ENCODE assay signal across 12 cellular contexts in genomic region chr4:2296621-2297601, GRCh38. TPM values are rescaled to one million over a fixed set of nuclear protein-coding genes. Genes with fewer than 3 reads are reported as not detected.
DNase-seq lines count a peak whose midpoint lies in the region; ATAC-seq and TF ChIP-seq lines count a peak whose summit lies in the region.
"Had no signal": no experiment of that assay in that cellular context is flagged by ENCODE, and none has a peak within 500 bp of the region (broad histone marks: within the 10 kb centered on the region; RNA-seq: fewer than 3 reads in every experiment).

No MANE protein-coding gene starts in this region.

- peaks cover 58% of the 10 kb centered on the region for H3K4me1 ChIP-seq in CD8-positive, alpha-beta T cell (ENCODE audit: insufficient read depth, low read length)
- H3K4me1 ChIP-seq in mucosa of descending colon (ENCODE audit: low read depth), result no peaks in the 10 kb centered on the region

- intact Hi-C loops in CD8-positive, alpha-beta T cell (cut with DNase I, micrococcal nuclease), result loop anchor here in 1 of 2 experiments (5.0 kb wide), 1 partner anchor 35 kb away; the partner anchor contains the start of gene MXD4
- intact Hi-C loops in mucosa of descending colon (cut with DNase I, micrococcal nuclease), result no loop called here

- peak overlapping the region; percentile 27 for H3K4me3 ChIP-seq in CD8-positive, alpha-beta T cell (ENCODE audit: low read depth, low read length)
- no peak overlapping the region for H3K4me3 ChIP-seq in mucosa of descending colon
- H3K4me3 ChIP-seq: esophagus squamous epithelium, K562 had no signal

- H3K27ac Mint-ChIP-seq in CD8-positive, alpha-beta T cell, result peak overlapping the region; percentile 96
- no peak overlapping the region for H3K27ac Mint-ChIP-seq in activated CD8-positive, alpha-beta memory T cell treated with anti-CD3 and anti-CD28 coated beads, Interleukin-2, amount 10 ng/mL, durations not matched to agents 7 days and 5 days

- peaks cover 11% of the 10 kb centered on the region for H3K36me3 Mint-ChIP-seq in CD8-positive, alpha-beta T cell
- peaks cover 4% of the 10 kb centered on the region for H3K36me3 Mint-ChIP-seq in activated CD8-positive, alpha-beta memory T cell treated with anti-CD3 and anti-CD28 coated beads, Interleukin-2, amount 10 ng/mL, durations not matched to agents 7 days and 5 days

- CTCF ChIA-PET in CD8-positive, alpha-beta T cell (lab: Charles Lee), result no interaction called here
- CTCF ChIA-PET in activated CD8-positive, alpha-beta memory T cell treated with anti-CD3 and anti-CD28 coated beads, Interleukin-2, amount 10 ng/mL, durations not matched to agents 7 days and 5 days (lab: Charles Lee), result no interaction called here

- H3K4me3 Mint-ChIP-seq in CD8-positive, alpha-beta T cell, result peak overlapping the region; percentile 85
- no peak overlapping the region for H3K4me3 Mint-ChIP-seq in activated CD8-positive, alpha-beta memory T cell treated with anti-CD3 and anti-CD28 coated beads, Interleukin-2, amount 10 ng/mL, durations not matched to agents 7 days and 5 days

- POLR2A ChIA-PET in CD8-positive, alpha-beta T cell (lab: Charles Lee), result interaction anchor here (1.5 kb wide), 1 partner anchor 15 kb away, joined by 6 read pairs; no protein-coding TSS in a partner anchor

- H3K9me3 Mint-ChIP-seq in CD8-positive, alpha-beta T cell, result no peaks in the 10 kb centered on the region
- no peaks in the 10 kb centered on the region for H3K9me3 Mint-ChIP-seq in activated CD8-positive, alpha-beta memory T cell treated with anti-CD3 and anti-CD28 coated beads, Interleukin-2, amount 10 ng/mL, durations not matched to agents 7 days and 5 days (ENCODE audit: low read depth)

- peaks cover 58% of the 10 kb centered on the region for H3K4me1 Mint-ChIP-seq in CD8-positive, alpha-beta T cell (ENCODE audit: low read depth)
- peaks cover 17% of the 10 kb centered on the region for H3K4me1 Mint-ChIP-seq in activated CD8-positive, alpha-beta memory T cell treated with anti-CD3 and anti-CD28 coated beads, Interleukin-2, amount 10 ng/mL, durations not matched to agents 7 days and 5 days

- no peaks in the 10 kb centered on the region for H3K27me3 Mint-ChIP-seq in CD8-positive, alpha-beta T cell (ENCODE audit: low read depth)
- H3K27me3 Mint-ChIP-seq in activated CD8-positive, alpha-beta memory T cell treated with anti-CD3 and anti-CD28 coated beads, Interleukin-2, amount 10 ng/mL, durations not matched to agents 7 days and 5 days, result peaks cover 3% of the 10 kb centered on the region

- DNase-seq in NCI-H1417 (lab: John Stamatoyannopoulos, UW), result peak in 2 of 3 experiments; percentile 93 to 97
- DNase-seq in NCI-H1417 treated with DMSO at 0.1 percent for 48 hours (lab: John Stamatoyannopoulos, UW), result no peak
- peak in 3 of 7 experiments; percentile 33 to 66 (median 57) for DNase-seq in CD8-positive, alpha-beta T cell
- peak; percentile 33 for DNase-seq in activated CD8-positive, alpha-beta memory T cell treated with anti-CD3 and anti-CD28 coated beads, Interleukin-2, amount 10 ng/mL, durations not matched to agents 7 days and 5 days
- no peak for DNase-seq in mucosa of descending colon
- DNase-seq in MV-4-11 (lab: John Stamatoyannopoulos, UW), result no peak
- DNase-seq in putamen (ENCODE audit: low spot score), result no peak
- DNase-seq: activated naive CD4-positive, alpha-beta T cell treated with anti-CD3 and anti-CD28 coated beads, Interleukin-2, amount 50 U/mL, for 16 hours; esophagus squamous epithelium; trophoblast cell had no signal

- H3K36me3 ChIP-seq in CD8-positive, alpha-beta T cell (ENCODE audit: insufficient read depth, low read length), result no peaks in the 10 kb centered on the region
- no peaks in the 10 kb centered on the region for H3K36me3 ChIP-seq in mucosa of descending colon (ENCODE audit: low read depth)

- peak; percentile 68 for ATAC-seq in CD8-positive, alpha-beta T cell
- ATAC-seq in activated CD8-positive, alpha-beta memory T cell treated with anti-CD3 and anti-CD28 coated beads, Interleukin-2, amount 10 ng/mL, durations not matched to agents 7 days and 5 days, result no peak
- peak; percentile 31 for ATAC-seq in mucosa of descending colon
- no peak for ATAC-seq in GM21717 (IDR thresholded peaks at IDR 0.05; ENCODE audit: unreplicated experiment)
- ATAC-seq: K562 had no signal

- no peaks in the 10 kb centered on the region for H3K9me3 ChIP-seq in CD8-positive, alpha-beta T cell (ENCODE audit: low read length)
- H3K9me3 ChIP-seq in mucosa of descending colon, result no peaks in the 10 kb centered on the region
- H3K9me3 ChIP-seq: esophagus squamous epithelium had no signal

- peak overlapping the region; percentile 17 for H3K27ac ChIP-seq in CD8-positive, alpha-beta T cell (ENCODE audit: low read depth, low read length)
- H3K27ac ChIP-seq: esophagus squamous epithelium had no signal

- no peaks in the 10 kb centered on the region for H3K27me3 ChIP-seq in CD8-positive, alpha-beta T cell (ENCODE audit: insufficient read depth, low read length)
- H3K27me3 ChIP-seq: esophagus squamous epithelium had no signal

- no peak for TF ChIP-seq CTCF in CD8-positive, alpha-beta T cell (IDR thresholded peaks at IDR 0.05)
- no peak for TF ChIP-seq CTCF in mucosa of descending colon (IDR thresholded peaks at IDR 0.05)

RNA-seq across cellular contexts. Expression of gene MXD4, which starts 35.0 kb away (rescaled TPM):
- 100 to 1,000 TPM; 175 to 178 TPM for total RNA-seq in CD8-positive, alpha-beta T cell
- total RNA-seq in activated CD8-positive, alpha-beta memory T cell treated with anti-CD3 and anti-CD28 coated beads, Interleukin-2, amount 10 ng/mL, durations not matched to agents 7 days and 5 days, result 10 to 100 TPM; 13.7 to 14.3 TPM
- 10 to 100 TPM; 46.6 to 59.6 (median 52.6) TPM for total RNA-seq in mucosa of descending colon

RNA-seq across cellular contexts. Expression of gene HAUS3, which starts 55.0 kb away (rescaled TPM):
- total RNA-seq in CD8-positive, alpha-beta T cell, result 100 to 1,000 TPM; 154 TPM
- 10 to 100 TPM; 29.8 to 34.5 TPM for total RNA-seq in activated CD8-positive, alpha-beta memory T cell treated with anti-CD3 and anti-CD28 coated beads, Interleukin-2, amount 10 ng/mL, durations not matched to agents 7 days and 5 days
- 10 to 100 TPM in 2 of 3 donors, 1 to 10 TPM in 1; 9.9 to 13.7 (median 11.4) TPM for total RNA-seq in mucosa of descending colon

RNA-seq across cellular contexts. Expression of gene POLN, which starts 55.0 kb away (rescaled TPM):
- 1 to 10 TPM in 1 of 2 experiments, under 1 TPM in 1; 0.89 to 1.7 TPM for total RNA-seq in CD8-positive, alpha-beta T cell
- 1 to 10 TPM; 5.5 to 5.6 TPM for total RNA-seq in activated CD8-positive, alpha-beta memory T cell treated with anti-CD3 and anti-CD28 coated beads, Interleukin-2, amount 10 ng/mL, durations not matched to agents 7 days and 5 days
- 1 to 10 TPM; 1.4 to 4.6 (median 1.4) TPM for total RNA-seq in mucosa of descending colon

Comparison
In these comparisons a context has a peak if more than half of its experiments do, and no peak if none do; other contexts are left out.
1. DNase-seq: peak in NCI-H1417 (2 of 3) and activated CD8-positive, alpha-beta memory T cell treated with anti-CD3 and anti-CD28 coated beads, Interleukin-2, amount 10 ng/mL, durations not matched to agents 7 days and 5 days (single experiment); none in NCI-H1417 treated with DMSO at 0.1 percent for 48 hours (single experiment), mucosa of descending colon (0 of 3), MV-4-11 (single experiment) and putamen (single experiment).
2. ATAC-seq: peak in CD8-positive, alpha-beta T cell (single experiment) and mucosa of descending colon (single experiment); none in activated CD8-positive, alpha-beta memory T cell treated with anti-CD3 and anti-CD28 coated beads, Interleukin-2, amount 10 ng/mL, durations not matched to agents 7 days and 5 days (single experiment) and GM21717 (single experiment).
3. RNA of gene HAUS3, which starts 55.0 kb away (total RNA-seq): 154 TPM in CD8-positive, alpha-beta T cell; 29.8 to 34.5 TPM in activated CD8-positive, alpha-beta memory T cell treated with anti-CD3 and anti-CD28 coated beads, Interleukin-2, amount 10 ng/mL, durations not matched to agents 7 days and 5 days and 9.9 to 13.7 TPM in mucosa of descending colon; every median in the first group is over 4 times any median in the second.